Comparison of ENCODE assay signal across 8 cellular contexts in genomic region chr19:531753-532571, GRCh38. TPM values are rescaled to one million over a fixed set of nuclear protein-coding genes. Genes with fewer than 3 reads are reported as not detected.
DNase-seq lines count a peak whose midpoint lies in the region; ATAC-seq, FAIRE-seq and TF ChIP-seq lines count a peak whose summit lies in the region.

Gene CDC34 (plus strand): TSS chr19:531760. CDS start chr19:531932, 172 bp downstream.

- CTCF ChIA-PET in CD8-positive, alpha-beta T cell (lab: Charles Lee): interaction anchor here (0.6 to 3.5 kb wide), 12 partner anchors 10 to 388 kb away, joined by 3 to 38 read pairs (median 4); partner anchors contain the start of gene TPGS1
- CTCF ChIA-PET in IMR-90 (lab: Yijun Ruan, JAX) (interaction anchor here (2.0 kb wide), 1 partner anchor 21 kb away, joined by 11 read pairs; no protein-coding TSS in a partner anchor), GM12878 (lab: Yijun Ruan, JAX) (interaction anchor here (0.7 to 7.4 kb wide), 10 partner anchors 11 to 75 kb away, joined by 3 to 42 read pairs (median 4); partner anchors contain the start of gene TPGS1)

- peak within 1 kb of the TSS; percentile 65; the same call in 1 of the 2 replicates for H3K56ac ChIP-seq in IMR-90 (ENCODE audit: extremely low read depth, insufficient read depth, low read length)

- no peak for FAIRE-seq in GM12878 (lab: Jason Lieb, UNC)

- H2BK15ac ChIP-seq in IMR-90 (ENCODE audit: low read depth, low read length): no peak within 1 kb of the TSS

- H3K79me1 ChIP-seq in IMR-90 (ENCODE audit: low read depth in 1 of 2, low read length in 2 of 2): peaks cover 4 to 46% of the 10 kb centered on the region in 2 experiments

- H3K18ac ChIP-seq in IMR-90 (ENCODE audit: low read depth, low read length): peak within 1 kb of the TSS; percentile 74

- H2BK20ac ChIP-seq in IMR-90 (ENCODE audit: low read depth, low read length): no peak within 1 kb of the TSS

- H3K4me1 Mint-ChIP-seq in CD8-positive, alpha-beta T cell (ENCODE audit: low read depth): peaks cover 14% of the 10 kb centered on the region
- H3K4me1 Mint-ChIP-seq in immature natural killer cell: peaks cover 13 to 24% of the 10 kb centered on the region in 2 donors
- H3K4me1 Mint-ChIP-seq in stimulated activated memory B cell treated with anti-CD40 and anti-IgM and Interleukin-4, amounts not matched to agents 10 μg/mL and 1 μg/mL and 100 μg/mL, for 72 hours: peaks cover 24% of the 10 kb centered on the region

- H2AFZ ChIP-seq in IMR-90 (replicated peaks; ENCODE audit: low read length, poor library complexity): peak within 1 kb of the TSS; percentile 99
- peak within 1 kb of the TSS; percentile 99 for H2AFZ ChIP-seq in GM12878 (ENCODE audit: control insufficient read depth, low read depth, low read length)

- intact Hi-C loops in CD8-positive, alpha-beta T cell (cut with DNase I, micrococcal nuclease): loop anchor here (1.0 to 5.0 kb wide), 9 partner anchors 11 to 265 kb away; partner anchors contain the start of genes BSG (in 2 of the 2), TPGS1 (in 2 of the 2), POLRMT (in 1 of the 2) and PTBP1 (in 1 of the 2)
- intact Hi-C loops in IMR-90 (cut with micrococcal nuclease) (loop anchor here (2.0 kb wide), 1 partner anchor 21 kb away; no protein-coding TSS in a partner anchor), GM12878 (cut with micrococcal nuclease; ENCODE audit: unreplicated experiment) (loop anchor here (5.0 kb wide), 1 partner anchor 40 kb away; the partner anchor contains the start of gene BSG)

- RAD21 ChIA-PET in GM12878 (lab: Charles Lee; ENCODE audit: unreplicated experiment): interaction anchor here (2.1 to 2.4 kb wide), 3 partner anchors 21 to 43 kb away, joined by 7 to 17 read pairs (median 10); no protein-coding TSS in a partner anchor

- in situ Hi-C loops in IMR-90 (cut with MboI; ENCODE audit: low sequenced_read_pairs): no loop called here
- in situ Hi-C loops in GM12878 (cut with MboI): no loop called here

- peaks cover 2% of the 10 kb centered on the region for H3K36me3 Mint-ChIP-seq in CD8-positive, alpha-beta T cell
- no peaks in the 10 kb centered on the region for H3K36me3 Mint-ChIP-seq in immature natural killer cell
- H3K36me3 Mint-ChIP-seq in stimulated activated memory B cell treated with anti-CD40 and anti-IgM and Interleukin-4, amounts not matched to agents 10 μg/mL and 1 μg/mL and 100 μg/mL, for 72 hours: peaks cover 5% of the 10 kb centered on the region

- SMC1A ChIA-PET in GM12878 (lab: Charles Lee; ENCODE audit: uncharacterized antibody, unreplicated experiment): interaction anchor here (0.6 to 2.9 kb wide), 5 partner anchors 21 to 191 kb away, joined by 3 to 20 read pairs (median 3); no protein-coding TSS in a partner anchor

- peak within 1 kb of the TSS; percentile 71 for H4K5ac ChIP-seq in IMR-90 (ENCODE audit: low read depth, low read length)

- H3K4me1 ChIP-seq in CD8-positive, alpha-beta T cell (ENCODE audit: insufficient read depth, low read length): peaks cover 20% of the 10 kb centered on the region
- peaks cover 8% of the 10 kb centered on the region for H3K4me1 ChIP-seq in IMR-90 (ENCODE audit: control insufficient read depth, insufficient read depth, low read length)
- peaks cover 8% of the 10 kb centered on the region for H3K4me1 ChIP-seq in GM12878 (ENCODE audit: control insufficient read depth, insufficient read depth, low read length)

- H2AK9ac ChIP-seq in IMR-90 (replicated peaks; ENCODE audit: low read depth, low read length, poor library complexity): peak within 1 kb of the TSS; percentile 100

- no TSS peak for BruUV-seq in IMR-90 (replicated peaks; lab: Mats Ljungman, UMichigan)
- BruUV-seq in GM12878 (replicated peaks; lab: Mats Ljungman, UMichigan): no TSS peak

- H4K20me1 ChIP-seq in IMR-90 (ENCODE audit: insufficient read depth, low read length) (peaks cover 44% of the 10 kb centered on the region), GM12878 (ENCODE audit: control insufficient read depth, insufficient read depth) (no peaks in the 10 kb centered on the region)

- H3K27me3 ChIP-seq in CD8-positive, alpha-beta T cell (ENCODE audit: insufficient read depth, low read length): no peaks in the 10 kb centered on the region
- H3K27me3 ChIP-seq in IMR-90 (ENCODE audit: control insufficient read depth, insufficient read depth, low read length) (no peaks in the 10 kb centered on the region; the same call in 1 of the 2 replicates), GM12878 (replicated peaks in 1 of 2; ENCODE audit: control insufficient read depth in 2 of 2, insufficient read depth in 2 of 2, low read length in 1 of 2) (no peaks in the 10 kb centered on the region)

- H2AK5ac ChIP-seq in IMR-90 (ENCODE audit: low read depth, low read length): peak within 1 kb of the TSS; percentile 78

- H4K91ac ChIP-seq in IMR-90 (ENCODE audit: insufficient read depth, low read depth, low read length): peak within 1 kb of the TSS; percentile 79

- H3K27ac ChIP-seq in CD8-positive, alpha-beta T cell (ENCODE audit: low read depth, low read length): peak within 1 kb of the TSS; percentile 73
- H3K27ac ChIP-seq in IMR-90 (ENCODE audit: insufficient read depth, low read length) (peak within 1 kb of the TSS; percentile 93), GM12878 (ENCODE audit: control insufficient read depth, insufficient read depth) (peak within 1 kb of the TSS; percentile 65)

- TF ChIP-seq EP300 in GM12878 (IDR thresholded peaks at IDR 0.05; ENCODE audit: borderline replicate concordance in 1 of 2, control insufficient read depth in 1 of 2, low read depth in 2 of 2, low read length in 2 of 2): no peak

- H3K4me3 ChIP-seq in CD8-positive, alpha-beta T cell (ENCODE audit: low read depth, low read length): peak within 1 kb of the TSS; percentile 87
- H3K4me3 ChIP-seq in IMR-90 (ENCODE audit: insufficient read depth, low read depth, low read length): peak within 1 kb of the TSS; percentile 94
- H3K4me3 ChIP-seq in GM12878: peak within 1 kb of the TSS; percentile 97

- peak within 1 kb of the TSS; percentile 87 for H2BK5ac ChIP-seq in IMR-90 (ENCODE audit: low read depth, low read length, poor library complexity, severe bottlenecking)

- no peak for DNase-seq in CD8-positive, alpha-beta T cell
- no peak for DNase-seq in IMR-90
- DNase-seq in GM12878 (ENCODE audit: low read depth, low spot score): no peak
- no peak for DNase-seq in immature natural killer cell
- no peak for DNase-seq in amniotic stem cell (lab: John Stamatoyannopoulos, UW)

- H3K9me3 Mint-ChIP-seq in CD8-positive, alpha-beta T cell: no peaks in the 10 kb centered on the region
- H3K9me3 Mint-ChIP-seq in immature natural killer cell: no peaks in the 10 kb centered on the region
- H3K9me3 Mint-ChIP-seq in stimulated activated memory B cell treated with anti-CD40 and anti-IgM and Interleukin-4, amounts not matched to agents 10 μg/mL and 1 μg/mL and 100 μg/mL, for 72 hours: no peaks in the 10 kb centered on the region

- TF ChIP-seq POLR2A in IMR-90 (IDR thresholded peaks at IDR 0.05; ENCODE audit: low read depth, low read length) (peak; percentile 62; the same call in 1 of the 2 replicates), GM12878 (IDR thresholded peaks at IDR 0.05; ENCODE audit: low read depth, low read length) (peak; percentile 80)

- TF ChIP-seq RAD21 in IMR-90 (IDR thresholded peaks at IDR 0.05; ENCODE audit: low read length): no peak
- TF ChIP-seq RAD21 in GM12878 (IDR thresholded peaks at IDR 0.05; ENCODE audit: insufficient read depth, low read depth, low read length): no peak

- H3K23ac ChIP-seq in IMR-90 (ENCODE audit: low read depth, low read length): peak within 1 kb of the TSS; percentile 66; the same call in 1 of the 2 replicates

- dilution Hi-C loops in IMR-90 (cut with HindIII; ENCODE audit: low sequenced_read_pairs, unreplicated experiment): no loop called here

- 0% methylated on average over 36 of the region's 84 CpGs; no CpG with 5 or more reads in 1 of the 2 experiments for WGBS in IMR-90 (ENCODE audit: extremely low coverage in 2 of 2, insufficient read length in 1 of 2), 2 experiments
- 1% methylated on average over 43 of the region's 84 CpGs for WGBS in GM12878 (ENCODE audit: insufficient coverage, insufficient replicate concordance, low lambda C conversion rate, missing lambda C conversion rate)

- peaks cover 4% of the 10 kb centered on the region; the same call in 1 of the 2 replicates for H3K9me1 ChIP-seq in IMR-90 (ENCODE audit: insufficient read depth, low read length)

- peak within 1 kb of the TSS; percentile 87 for H3K27ac Mint-ChIP-seq in CD8-positive, alpha-beta T cell
- H3K27ac Mint-ChIP-seq in immature natural killer cell: peak within 1 kb of the TSS; percentile 48 to 96 (median 88)
- H3K27ac Mint-ChIP-seq in stimulated activated memory B cell treated with anti-CD40 and anti-IgM and Interleukin-4, amounts not matched to agents 10 μg/mL and 1 μg/mL and 100 μg/mL, for 72 hours: peak within 1 kb of the TSS; percentile 55

- peak within 1 kb of the TSS; percentile 77; the same call in 1 of the 2 replicates for H2BK120ac ChIP-seq in IMR-90 (ENCODE audit: low read depth, low read length)

- peak within 1 kb of the TSS; percentile 95 for H3K4ac ChIP-seq in IMR-90 (ENCODE audit: low read depth, low read length)

- POLR2A ChIA-PET in CD8-positive, alpha-beta T cell (lab: Charles Lee): interaction anchor here (1.1 to 2.8 kb wide), 6 partner anchors 10 to 44 kb away, joined by 3 to 22 read pairs (median 7); partner anchors contain the start of genes BSG, GZMM and TPGS1
- POLR2A ChIA-PET in IMR-90 (lab: Charles Lee; ENCODE audit: unreplicated experiment) (no interaction called here), GM12878 (lab: Charles Lee) (interaction anchor here (0.6 to 2.9 kb wide), 6 partner anchors 21 to 148 kb away, joined by 3 to 13 read pairs (median 6); partner anchors contain the start of gene TPGS1)

- no peaks in the 10 kb centered on the region for H3K9me3 ChIP-seq in CD8-positive, alpha-beta T cell (ENCODE audit: low read length)
- H3K9me3 ChIP-seq in IMR-90 (ENCODE audit: control insufficient read depth, insufficient read depth, low read length) (no peaks in the 10 kb centered on the region), GM12878 (replicated peaks; ENCODE audit: control insufficient read depth, insufficient read depth, low read length) (no peaks in the 10 kb centered on the region; the same call in 2 of the 3 replicates)

- ATAC-seq in CD8-positive, alpha-beta T cell: peak; percentile 1
- ATAC-seq in GM19395 (IDR thresholded peaks at IDR 0.05; ENCODE audit: unreplicated experiment) (peak; percentile 36), IMR-90 (ENCODE audit: low read depth) (peak; percentile 28), GM12878 (peak; percentile 18), HG03139 (IDR thresholded peaks at IDR 0.05; ENCODE audit: unreplicated experiment) (no peak)
- ATAC-seq in stimulated activated memory B cell treated with anti-CD40 and anti-IgM and Interleukin-4, amounts not matched to agents 10 μg/mL and 1 μg/mL and 100 μg/mL, for 72 hours: peak; percentile 7

- H3K9ac ChIP-seq in IMR-90 (ENCODE audit: low read depth, low read length) (peak within 1 kb of the TSS; percentile 92), GM12878 (ENCODE audit: control insufficient read depth, insufficient read depth, low read length) (peak within 1 kb of the TSS; percentile 88)

- H3K14ac ChIP-seq in IMR-90 (replicated peaks; ENCODE audit: low read depth, low read length): peak within 1 kb of the TSS; percentile 94

- peak within 1 kb of the TSS; percentile 76 to 86 for H4K8ac ChIP-seq in IMR-90 (ENCODE audit: low read depth in 2 of 2, low read length in 2 of 2)

- H3K4me2 ChIP-seq in IMR-90 (ENCODE audit: low read depth, low read length): peak within 1 kb of the TSS; percentile 98
- peak within 1 kb of the TSS; percentile 89 for H3K4me2 ChIP-seq in GM12878 (ENCODE audit: control insufficient read depth, insufficient read depth)

- H3K36me3 ChIP-seq in CD8-positive, alpha-beta T cell (ENCODE audit: insufficient read depth, low read length): no peaks in the 10 kb centered on the region
- H3K36me3 ChIP-seq in IMR-90 (ENCODE audit: control insufficient read depth, insufficient read depth, low read length) (peaks cover 15% of the 10 kb centered on the region), GM12878 (ENCODE audit: control insufficient read depth in 2 of 2, insufficient read depth in 2 of 2, low read length in 1 of 2) (peaks cover 0 to 5% of the 10 kb centered on the region in 2 experiments; a peak in 3 of 4 replicates)

- peak within 1 kb of the TSS; percentile 83 for H3K4me3 Mint-ChIP-seq in CD8-positive, alpha-beta T cell
- H3K4me3 Mint-ChIP-seq in immature natural killer cell: peak within 1 kb of the TSS; percentile 85 to 92 (median 89)
- H3K4me3 Mint-ChIP-seq in stimulated activated memory B cell treated with anti-CD40 and anti-IgM and Interleukin-4, amounts not matched to agents 10 μg/mL and 1 μg/mL and 100 μg/mL, for 72 hours: peak within 1 kb of the TSS; percentile 85

- H3K79me2 ChIP-seq in GM12878 (ENCODE audit: control insufficient read depth, insufficient read depth, low read length): peaks cover 27% of the 10 kb centered on the region

- H3K27me3 Mint-ChIP-seq in CD8-positive, alpha-beta T cell (ENCODE audit: low read depth): peaks cover 5% of the 10 kb centered on the region
- peaks cover 0 to 9% (median 8%) of the 10 kb centered on the region in 3 donors for H3K27me3 Mint-ChIP-seq in immature natural killer cell (ENCODE audit: low read depth in 3 of 3)
- H3K27me3 Mint-ChIP-seq in stimulated activated memory B cell treated with anti-CD40 and anti-IgM and Interleukin-4, amounts not matched to agents 10 μg/mL and 1 μg/mL and 100 μg/mL, for 72 hours: no peaks in the 10 kb centered on the region

- TF ChIP-seq CTCF in CD8-positive, alpha-beta T cell (IDR thresholded peaks at IDR 0.05): no peak
- TF ChIP-seq CTCF in IMR-90 (conservative IDR thresholded peaks at IDR 0.05; ENCODE audit: low read depth, low read length) (no peak), GM12878 (IDR thresholded peaks at IDR 0.05 in 2 of 3, conservative IDR thresholded peaks at IDR 0.05 in 1 of 3; ENCODE audit: control insufficient read depth in 2 of 3, extremely low read depth in 1 of 3, insufficient read depth in 1 of 3, low read depth in 3 of 3, low read length in 3 of 3) (no peak)

RNA-seq across cellular contexts. Expression of gene CDC34, which starts in this region (rescaled TPM):
- 10 to 100 TPM; 37.1 to 45.8 TPM for total RNA-seq in CD8-positive, alpha-beta T cell
- total RNA-seq in IMR-90 (2012; rRNA removed) (35.7 and 39.2 TPM in 2 replicates), GM12878 (2014; rRNA removed) (48.9 and 50.5 TPM in 2 replicates), GM12878 (2014; rRNA removed; fragmentation: Illumina TruSeq; extraction: Trizol) (17.6 and 18.5 TPM in 2 replicates), GM12878 (2021) (41.4 and 41.9 TPM in 2 replicates)
- polyA plus RNA-seq in IMR-90 (2012; rRNA removed) (68.9 and 80.8 TPM in 2 replicates), GM12878 (2011; rRNA removed) (14.6 and 38.5 TPM in 2 replicates), GM12878 (2014; fragmentation: Illumina TruSeq; extraction: Trizol) (5.9 and 14.9 TPM in 2 replicates), GM12878 (2014; fragmentation: Nextera tagmentation; extraction: Ambion mirVana) (1 to 10 TPM in 1 of 2 experiments, under 1 TPM in 1; 0.31 to 1.3 TPM), GM12878 (2014; rRNA removed) (43.8 and 49.3 TPM in 2 replicates), GM12878 (2016; fragmentation: Nextera tagmentation; extraction: Ambion mirVana) (10 to 100 TPM in 1 of 2 experiments, 1 to 10 TPM in 1; 6.9 to 41.1 TPM), immature natural killer cell (10 to 100 TPM; 40.6 to 57.7 (median 48.5) TPM)
- 94.6 and 103 TPM in 2 replicates for polyA plus RNA-seq in IMR-90 (2012; cell fraction: cytosol; rRNA removed)
- 46.7 and 97.7 TPM in 2 replicates for polyA plus RNA-seq in IMR-90 (2012; cell fraction: nucleus; rRNA removed; ENCODE audit: low replicate concordance)
- 16.2 and 17.0 TPM in 2 replicates for total RNA-seq in GM12878 (2013; cell fraction: nucleolus; rRNA removed)
- polyA plus RNA-seq in GM12878 (2011; ENCODE audit: low read depth): 7.5 TPM
- polyA plus RNA-seq in GM12878 (2011; cell fraction: cytosol; rRNA removed): 36.8 and 52.4 TPM in 2 replicates
- 41.4 and 53.6 TPM in 2 replicates for polyA plus RNA-seq in GM12878 (2011; cell fraction: nucleus; rRNA removed)
- 22.7 and 23.7 TPM in 2 replicates for polyA plus RNA-seq in GM12878 (2012)
- polyA minus RNA-seq in GM12878 (2011; rRNA and poly(A)+ RNA removed): 10.9 and 19.3 TPM in 2 replicates
- polyA minus RNA-seq in GM12878 (2011; cell fraction: cytosol; rRNA and poly(A)+ RNA removed): 11.0 and 15.9 TPM in 2 replicates
- polyA minus RNA-seq in GM12878 (2011; cell fraction: nucleus; rRNA and poly(A)+ RNA removed): 6.5 and 9.4 TPM in 2 replicates
